ENCODE assay signal across 14 cellular contexts in the genomic region with DNA sequence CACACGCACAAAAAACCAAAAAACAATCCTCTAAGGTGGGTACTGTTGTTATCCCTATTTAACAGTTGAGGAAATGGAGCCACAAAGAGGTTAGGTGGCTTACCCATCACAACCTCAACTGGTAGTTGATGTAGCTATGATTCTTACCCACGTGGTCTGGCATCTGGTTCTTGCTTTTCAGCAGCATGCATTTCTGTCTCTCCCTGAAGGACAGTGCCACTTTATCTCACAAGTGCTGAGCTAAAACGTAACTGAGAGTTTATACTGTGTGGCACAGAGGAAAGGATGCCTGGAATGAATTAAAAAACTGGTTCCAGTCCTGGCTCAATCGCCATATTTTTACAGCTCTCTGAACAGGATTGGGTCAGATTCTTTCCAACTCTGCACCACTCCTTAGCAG. TPM values are rescaled to one million over a fixed set of nuclear protein-coding genes. Genes with fewer than 3 reads are reported as not detected.
A peak's percentile ranks its signal among the peaks of the same experiment; 100 is the strongest.
DNase-seq lines count a peak whose midpoint lies in the region; ATAC-seq and TF ChIP-seq lines count a peak whose summit lies in the region.
"Had no signal": no experiment of that assay in that cellular context is flagged by ENCODE, and none has a peak within 500 bp of the region (broad histone marks: within the 10 kb centered on the region; RNA-seq: fewer than 3 reads in every experiment).

No MANE protein-coding gene starts in this region.

- H3K27ac ChIP-seq in C4-2B, result peak overlapping the region; percentile 13; the same call in 1 of the 2 replicates

- H3K4me1 Mint-ChIP-seq in activated CD4-positive, alpha-beta T cell treated with anti-CD3 and anti-CD28 coated beads for 36 hours, result peaks cover 66% of the 10 kb centered on the region
- peaks cover 76% of the 10 kb centered on the region for H3K4me1 Mint-ChIP-seq in activated T-cell treated with anti-CD3 and anti-CD28 coated beads, Interleukin-2, amount 50 U/mL, for 72 hours (ENCODE audit: low read depth)
- H3K4me1 Mint-ChIP-seq in naive thymus-derived CD8-positive, alpha-beta T cell, result peaks cover 27 to 53% (median 50%) of the 10 kb centered on the region in 4 donors

- POLR2A ChIA-PET in activated CD4-positive, alpha-beta T cell treated with anti-CD3 and anti-CD28 coated beads for 36 hours (lab: Charles Lee), result interaction anchor here (1.4 kb wide), 1 partner anchor 9 kb away, joined by 5 read pairs; no protein-coding TSS in a partner anchor
- POLR2A ChIA-PET in naive thymus-derived CD8-positive, alpha-beta T cell (lab: Charles Lee), result interaction anchor here (1.4 to 2.3 kb wide), 2 partner anchors 9 to 15 kb away, joined by 3 to 21 read pairs; no protein-coding TSS in a partner anchor

- peaks cover 6% of the 10 kb centered on the region for H3K36me3 Mint-ChIP-seq in activated CD4-positive, alpha-beta T cell treated with anti-CD3 and anti-CD28 coated beads for 36 hours (ENCODE audit: low read depth)
- no peaks in the 10 kb centered on the region for H3K36me3 Mint-ChIP-seq in activated T-cell treated with anti-CD3 and anti-CD28 coated beads, Interleukin-2, amount 50 U/mL, for 72 hours (ENCODE audit: insufficient read depth in 2 of 2)
- H3K36me3 Mint-ChIP-seq in naive thymus-derived CD8-positive, alpha-beta T cell, result peaks cover 0 to 23% (median 0%) of the 10 kb centered on the region in 3 donors

- no peak for TF ChIP-seq POLR2A in GM18505 (IDR thresholded peaks at IDR 0.05; ENCODE audit: borderline replicate concordance, extremely low read depth, insufficient read depth, insufficient read length)

- H3K27me3 Mint-ChIP-seq in activated CD4-positive, alpha-beta T cell treated with anti-CD3 and anti-CD28 coated beads for 36 hours, result no peaks in the 10 kb centered on the region
- H3K27me3 Mint-ChIP-seq in activated T-cell treated with anti-CD3 and anti-CD28 coated beads, Interleukin-2, amount 50 U/mL, for 72 hours (ENCODE audit: low read depth), result no peaks in the 10 kb centered on the region
- H3K27me3 Mint-ChIP-seq in naive thymus-derived CD8-positive, alpha-beta T cell, result no peaks in the 10 kb centered on the region

- CTCF ChIA-PET in activated CD4-positive, alpha-beta T cell treated with anti-CD3 and anti-CD28 coated beads for 36 hours (lab: Charles Lee), result interaction anchor here (0.6 to 4.1 kb wide), 9 partner anchors 9 to 154 kb away, joined by 3 to 31 read pairs (median 4); no protein-coding TSS in a partner anchor

- H3K9me3 Mint-ChIP-seq in activated CD4-positive, alpha-beta T cell treated with anti-CD3 and anti-CD28 coated beads for 36 hours (ENCODE audit: low read depth), result no peaks in the 10 kb centered on the region
- H3K9me3 Mint-ChIP-seq in activated T-cell treated with anti-CD3 and anti-CD28 coated beads, Interleukin-2, amount 50 U/mL, for 72 hours, result no peaks in the 10 kb centered on the region
- no peaks in the 10 kb centered on the region for H3K9me3 Mint-ChIP-seq in naive thymus-derived CD8-positive, alpha-beta T cell
- H3K9me3 Mint-ChIP-seq: CD14-positive monocyte, nephron progenitor cell had no signal

- intact Hi-C loops in activated CD4-positive, alpha-beta T cell treated with anti-CD3 and anti-CD28 coated beads for 36 hours (cut with DNase I, micrococcal nuclease), result loop anchor here (1.0 to 10.0 kb wide), 5 partner anchors 9 to 490 kb away; a partner anchor contains a TSS

- H3K4me3 Mint-ChIP-seq in activated CD4-positive, alpha-beta T cell treated with anti-CD3 and anti-CD28 coated beads for 36 hours, result no peak overlapping the region
- H3K4me3 Mint-ChIP-seq in activated T-cell treated with anti-CD3 and anti-CD28 coated beads, Interleukin-2, amount 50 U/mL, for 72 hours, result peak overlapping the region; percentile 85 to 91
- peak overlapping the region in 1 of 10 donors; percentile 14 for H3K4me3 Mint-ChIP-seq in naive thymus-derived CD8-positive, alpha-beta T cell
- H3K4me3 Mint-ChIP-seq: nephron progenitor cell had no signal

- peak; percentile 62 for DNase-seq in activated CD4-positive, alpha-beta T cell treated with anti-CD3 and anti-CD28 coated beads for 36 hours
- DNase-seq in activated CD4-positive, alpha-beta T cell treated with anti-CD3 and anti-CD28 coated beads for 1 hour, result no peak
- peak; percentile 47 to 56 for DNase-seq in activated T-cell treated with anti-CD3 and anti-CD28 coated beads, Interleukin-2, amount 50 U/mL, for 72 hours
- peak in 2 of 10 donors; percentile 22 to 28 for DNase-seq in naive thymus-derived CD8-positive, alpha-beta T cell
- DNase-seq: DND-41, GOT3, mesenchymal stem cell, NCI-H1694, nephron progenitor cell had no signal

- ATAC-seq in activated CD4-positive, alpha-beta T cell treated with anti-CD3 and anti-CD28 coated beads for 36 hours, result peak; percentile 40
- peak; percentile 56 to 59 for ATAC-seq in activated T-cell treated with anti-CD3 and anti-CD28 coated beads, Interleukin-2, amount 50 U/mL, for 72 hours (replicated peaks in 1 of 2)
- peak in 1 of 2 donors; percentile 41 for ATAC-seq in naive thymus-derived CD8-positive, alpha-beta T cell
- ATAC-seq in GM18505 (IDR thresholded peaks at IDR 0.05; ENCODE audit: unreplicated experiment) (no peak), GM21723 (IDR thresholded peaks at IDR 0.05; ENCODE audit: unreplicated experiment) (no peak), GM21390 (IDR thresholded peaks at IDR 0.05; ENCODE audit: unreplicated experiment) (no peak)

- peak overlapping the region; percentile 91 for H3K27ac Mint-ChIP-seq in activated CD4-positive, alpha-beta T cell treated with anti-CD3 and anti-CD28 coated beads for 36 hours
- H3K27ac Mint-ChIP-seq in activated T-cell treated with anti-CD3 and anti-CD28 coated beads, Interleukin-2, amount 50 U/mL, for 72 hours, result peak overlapping the region; percentile 80
- peak overlapping the region in 7 of 10 donors; percentile 14 to 75 (median 60) for H3K27ac Mint-ChIP-seq in naive thymus-derived CD8-positive, alpha-beta T cell
- H3K27ac Mint-ChIP-seq: nephron progenitor cell had no signal

- TF ChIP-seq CTCF in C4-2B (conservative IDR thresholded peaks at IDR 0.05), result no peak

RNA-seq across cellular contexts. Expression of a gene that starts 1.9 kb away (rescaled TPM):
- total RNA-seq in activated CD4-positive, alpha-beta T cell treated with anti-CD3 and anti-CD28 coated beads for 36 hours, result 10 to 100 TPM; 13.9 to 14.2 TPM
- total RNA-seq in activated T-cell treated with anti-CD3 and anti-CD28 coated beads, Interleukin-2, amount 50 U/mL, for 72 hours, result 10 to 100 TPM; 10.4 to 13.9 TPM
- 1 to 10 TPM; 1.6 to 2.2 TPM for total RNA-seq in naive thymus-derived CD8-positive, alpha-beta T cell
- under 1 TPM in 2 of 3 donors, not detected in 1; 0.22 to 0.36 TPM for polyA plus RNA-seq in naive thymus-derived CD8-positive, alpha-beta T cell
- polyA plus RNA-seq: CD14-positive monocyte had no signal

RNA-seq across cellular contexts. Expression of a gene that starts 31.7 kb away (rescaled TPM):
- total RNA-seq in activated CD4-positive, alpha-beta T cell treated with anti-CD3 and anti-CD28 coated beads for 36 hours, result 10 to 100 TPM; 17.3 to 20.2 TPM
- 10 to 100 TPM in 1 of 2 donors, 1 to 10 TPM in 1; 7.9 to 13.5 TPM for total RNA-seq in activated T-cell treated with anti-CD3 and anti-CD28 coated beads, Interleukin-2, amount 50 U/mL, for 72 hours
- 1 to 10 TPM; 2.3 to 3.7 TPM for total RNA-seq in naive thymus-derived CD8-positive, alpha-beta T cell
- polyA plus RNA-seq in naive thymus-derived CD8-positive, alpha-beta T cell, result under 1 TPM in 2 of 3 donors, not detected in 1; 0.25 to 0.32 TPM
- polyA plus RNA-seq: CD14-positive monocyte had no signal

RNA-seq across cellular contexts. Expression of a gene that starts 35.1 kb away (rescaled TPM):
- 10 to 100 TPM; 60.5 to 74.1 TPM for total RNA-seq in activated CD4-positive, alpha-beta T cell treated with anti-CD3 and anti-CD28 coated beads for 36 hours
- total RNA-seq in activated T-cell treated with anti-CD3 and anti-CD28 coated beads, Interleukin-2, amount 50 U/mL, for 72 hours, result 10 to 100 TPM; 45.0 to 47.4 TPM
- total RNA-seq in naive thymus-derived CD8-positive, alpha-beta T cell, result 10 to 100 TPM; 51.6 to 58.2 TPM
- polyA plus RNA-seq in naive thymus-derived CD8-positive, alpha-beta T cell, result 10 to 100 TPM in 1 of 3 donors, 1 to 10 TPM in 2; 4.4 to 27.7 (median 6.7) TPM

RNA-seq across cellular contexts. Expression of a gene that starts 56.1 kb away (rescaled TPM):
- 10 to 100 TPM; 37.7 to 41.5 TPM for total RNA-seq in activated CD4-positive, alpha-beta T cell treated with anti-CD3 and anti-CD28 coated beads for 36 hours
- total RNA-seq in activated T-cell treated with anti-CD3 and anti-CD28 coated beads, Interleukin-2, amount 50 U/mL, for 72 hours, result 100 to 1,000 TPM in 1 of 2 donors, 10 to 100 TPM in 1; 77.4 to 103 TPM
- 10 to 100 TPM; 79.3 to 89.5 TPM for total RNA-seq in naive thymus-derived CD8-positive, alpha-beta T cell
- polyA plus RNA-seq in naive thymus-derived CD8-positive, alpha-beta T cell, result 10 to 100 TPM; 22.7 to 26.8 (median 25.5) TPM

RNA-seq across cellular contexts. Expression of a gene that starts 57.7 kb away (rescaled TPM):
- total RNA-seq in activated CD4-positive, alpha-beta T cell treated with anti-CD3 and anti-CD28 coated beads for 36 hours, result 1 to 10 TPM; 7.2 to 8.6 TPM
- 1 to 10 TPM; 7.4 to 7.7 TPM for total RNA-seq in activated T-cell treated with anti-CD3 and anti-CD28 coated beads, Interleukin-2, amount 50 U/mL, for 72 hours
- 10 to 100 TPM; 13.4 to 13.8 TPM for total RNA-seq in naive thymus-derived CD8-positive, alpha-beta T cell
- polyA plus RNA-seq in naive thymus-derived CD8-positive, alpha-beta T cell, result 1 to 10 TPM; 4.2 to 8.9 (median 7.1) TPM

Comparison
In these comparisons a context has a peak if more than half of its experiments do, and no peak if none do; other contexts are left out.
1. ATAC-seq: peak in activated CD4-positive, alpha-beta T cell treated with anti-CD3 and anti-CD28 coated beads for 36 hours (single experiment) and activated T-cell treated with anti-CD3 and anti-CD28 coated beads, Interleukin-2, amount 50 U/mL, for 72 hours (2 of 2); none in GM18505 (single experiment), GM21723 (single experiment) and GM21390 (single experiment).
2. Peak in every context shown above with its lines, with median percentiles within 50 percentile points of each other: H3K27ac Mint-ChIP-seq.